In genomic region chr12:68207276-68207675, GRCh38 we compare ENCODE assay signal across 22 cellular contexts. TPM values are rescaled to one million over a fixed set of nuclear protein-coding genes. Genes with fewer than 3 reads are reported as not detected.
"Had no signal": no experiment of that assay in that cellular context is flagged by ENCODE, and none has a peak within 500 bp of the region (broad histone marks: within the 10 kb centered on the region; RNA-seq: fewer than 3 reads in every experiment).

No MANE protein-coding gene starts in this region.

- H3K27ac ChIP-seq: breast epithelium, sigmoid colon, tibial nerve, vagina had no signal

- H3K4me1 ChIP-seq: breast epithelium, sigmoid colon, tibial nerve, vagina had no signal

- H3K9me3 ChIP-seq: breast epithelium, sigmoid colon, tibial nerve, vagina had no signal

- ATAC-seq: stimulated activated naive B cell treated with anti-CD40 and anti-IgM and Interleukin-4, amounts not matched to agents 10 μg/mL and 1 μg/mL and 100 μg/mL, for 72 hours had no signal

- DNase-seq: activated CD4-positive, alpha-beta memory T cell treated with anti-CD3 and anti-CD28 coated beads, Interleukin-2, amount 10 ng/mL, durations not matched to agents 7 days and 5 days; activated CD4-positive, CD25-positive, alpha-beta regulatory T cell treated with anti-CD3 and anti-CD28 coated beads, Interleukin-2, amount 50 U/mL, for 72 hours; activated gamma-delta T cell treated with Interleukin-2 at 50 U/mL for 16 hours; activated naive CD8-positive, alpha-beta T cell treated with anti-CD3 and anti-CD28 coated beads, Interleukin-2, amount 10 ng/mL, durations not matched to agents 7 days and 5 days; activated T-cell treated with anti-CD3 and anti-CD28 coated beads, Interleukin-2, amount 50 U/mL, for 48 hours; aorta; hippocampal formation; kidney glomerular epithelial cell; mesendoderm; sigmoid colon; stimulated activated CD4-positive, alpha-beta T cell treated with anti-CD3 and anti-CD28 coated beads, Interleukin-2, amount 100 ng/mL, for 24 hours; stimulated activated naive B cell treated with anti-CD40 and anti-IgM and Interleukin-4, amounts not matched to agents 10 μg/mL and 1 μg/mL and 100 μg/mL, for 72 hours had no signal

- H3K4me3 ChIP-seq: breast epithelium, sigmoid colon, tibial nerve, vagina had no signal

- H3K27me3 ChIP-seq: breast epithelium, sigmoid colon, tibial nerve, vagina had no signal

- H3K36me3 ChIP-seq: breast epithelium, sigmoid colon, tibial nerve, vagina had no signal

RNA-seq across cellular contexts. Expression of gene IL26, which starts 18.3 kb away (rescaled TPM):
- total RNA-seq: activated naive CD8-positive, alpha-beta T cell treated with anti-CD3 and anti-CD28 coated beads, Interleukin-2, amount 10 ng/mL, durations not matched to agents 7 days and 5 days; aorta; breast epithelium; dermis microvascular lymphatic vessel endothelial cell; liver; neural crest cell; osteocyte; pulmonary artery endothelial cell; subcutaneous adipose tissue; tibial nerve; vagina had no signal

RNA-seq across cellular contexts. Expression of gene IL22, which starts 46.1 kb away (rescaled TPM):
- total RNA-seq: activated naive CD8-positive, alpha-beta T cell treated with anti-CD3 and anti-CD28 coated beads, Interleukin-2, amount 10 ng/mL, durations not matched to agents 7 days and 5 days; aorta; breast epithelium; chondrocyte; dermis microvascular lymphatic vessel endothelial cell; liver; neural crest cell; osteocyte; pulmonary artery endothelial cell; sigmoid colon; subcutaneous adipose tissue; tibial nerve; vagina had no signal

RNA-seq across cellular contexts. Expression of gene IFNG, which starts 47.7 kb away (rescaled TPM):
- total RNA-seq: aorta, breast epithelium, chondrocyte, dermis microvascular lymphatic vessel endothelial cell, neural crest cell, osteocyte, pulmonary artery endothelial cell, sigmoid colon, subcutaneous adipose tissue, tibial nerve, vagina had no signal
